Comparison of ENCODE assay signal across 2 cellular contexts in genomic region chr9:106878081-106878837, GRCh38.
TF ChIP-seq lines count a peak whose summit lies in the region.

No MANE protein-coding gene starts in this region.

TF ChIP-seq in liver, 16 proteins besides CTCF, POLR2A, EP300 and RAD21 (continued from another document):
- no peak for TF ChIP-seq ATF3 (IDR thresholded peaks at IDR 0.05)
- TF ChIP-seq HNF4G (IDR thresholded peaks at IDR 0.05), result no peak
- no peak for TF ChIP-seq NR2F2 (IDR thresholded peaks at IDR 0.05)
- TF ChIP-seq REST (IDR thresholded peaks at IDR 0.05), result no peak
- TF ChIP-seq ZBTB33 (IDR thresholded peaks at IDR 0.05), result no peak
- TF ChIP-seq TAF1 (conservative IDR thresholded peaks at IDR 0.05), result no peak
- TF ChIP-seq RXRA (IDR thresholded peaks at IDR 0.05), result no peak
- no peak for TF ChIP-seq GABPA (IDR thresholded peaks at IDR 0.05 in 1 of 2, conservative IDR thresholded peaks at IDR 0.05 in 1 of 2)
- no peak for TF ChIP-seq JUND (IDR thresholded peaks at IDR 0.05)
- TF ChIP-seq MAX (IDR thresholded peaks at IDR 0.05), result no peak
- no peak for TF ChIP-seq EGR1 (IDR thresholded peaks at IDR 0.05; ENCODE audit: low read depth in 2 of 2)
- TF ChIP-seq YY1 (IDR thresholded peaks at IDR 0.05), result no peak
- no peak for TF ChIP-seq HNF4A (conservative IDR thresholded peaks at IDR 0.05)
- TF ChIP-seq FOXA1 (IDR thresholded peaks at IDR 0.05), result no peak

TF ChIP-seq in HepG2, 621 proteins besides CTCF, POLR2A, EP300 and RAD21:
- TF ChIP-seq ZBTB25 (CRISPR knock-in tag; IDR thresholded peaks at IDR 0.05), result no peak
- TF ChIP-seq CAMTA2 (CRISPR knock-in tag; IDR thresholded peaks at IDR 0.05; ENCODE audit: borderline replicate concordance), result no peak
- TF ChIP-seq ZNF337 (CRISPR knock-in tag; IDR thresholded peaks at IDR 0.05; ENCODE audit: borderline replicate concordance, low read depth), result no peak
- TF ChIP-seq ZNF33A (CRISPR knock-in tag; IDR thresholded peaks at IDR 0.05; ENCODE audit: borderline replicate concordance), result no peak
- TF ChIP-seq ZMAT5 (CRISPR knock-in tag; IDR thresholded peaks at IDR 0.05; ENCODE audit: borderline replicate concordance, low read depth), result no peak
- TF ChIP-seq HOXA7 (CRISPR knock-in tag; IDR thresholded peaks at IDR 0.05), result no peak
- TF ChIP-seq SIX4 (CRISPR knock-in tag; IDR thresholded peaks at IDR 0.05), result no peak
